34 cellular contexts compared by ENCODE assay signal in the genomic region with DNA sequence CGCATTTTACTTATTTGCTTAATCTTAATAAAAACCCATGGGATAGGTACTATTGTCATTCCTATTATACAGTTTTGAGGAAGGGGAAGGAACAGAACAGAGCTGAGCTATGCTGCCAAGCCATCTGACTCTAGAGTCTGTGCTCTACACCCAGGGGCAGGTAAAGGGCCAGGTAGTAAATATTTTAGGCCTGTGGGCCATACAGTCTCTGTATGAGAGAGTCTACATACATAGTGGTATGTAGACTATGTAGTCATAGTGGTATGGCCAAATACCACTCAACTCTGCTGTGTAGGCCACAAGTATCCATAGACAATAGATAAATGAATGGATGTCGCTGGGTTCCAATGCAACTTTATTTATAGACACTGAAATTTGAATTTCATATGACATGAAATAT.
"Had no signal": no experiment of that assay in that cellular context is flagged by ENCODE, and none has a peak within 500 bp of the region (broad histone marks: within the 10 kb centered on the region; RNA-seq: fewer than 3 reads in every experiment).

No MANE protein-coding gene starts in this region.

- H3K36me3 ChIP-seq: MG63 had no signal

- DNase-seq: Kasumi-1, MG63, MM.1S, MV-4-11, NCI-H1048, NCI-H1092, NCI-H1092 treated with DMSO at 0.1 percent for 48 hours, NCI-H1105, NCI-H1105 treated with DMSO at 0.1 percent for 48 hours, NCI-H1417, NCI-H1417 treated with DMSO at 0.1 percent for 48 hours, NCI-H1436, NCI-H1436 treated with DMSO at 0.1 percent for 48 hours, NCI-H146, NCI-H1694, NCI-H1694 treated with DMSO at 0.1 percent for 48 hours, NCI-H187, NCI-H187 treated with DMSO at 0.1 percent for 48 hours, NCI-H1930, NCI-H2029, NCI-H2029 treated with DMSO at 0.1 percent for 48 hours, NCI-H2081, NCI-H2081 treated with DMSO at 0.1 percent for 48 hours, NCI-H2107, NCI-H2171, NCI-H2171 treated with DMSO at 0.1 percent for 48 hours, NCI-H2227 treated with DMSO at 0.1 percent for 48 hours, NCI-H226, NCI-H345, NCI-H446, NCI-H446 treated with DMSO at 0.1 percent for 48 hours, NCI-H510A, NCI-H510A treated with DMSO at 0.1 percent for 48 hours had no signal

- H3K4me3 ChIP-seq: MG63 had no signal

- H3K9ac ChIP-seq: KMS-11 had no signal

- H3K9me3 ChIP-seq: MG63 had no signal

- H3K4me2 ChIP-seq: KMS-11 had no signal

- H3K27ac ChIP-seq: KMS-11 had no signal

- H3K27me3 ChIP-seq: MG63 had no signal
